20 cellular contexts compared by ENCODE assay signal in genomic region chr5:180798193-180798592, GRCh38. TPM values are rescaled to one million over a fixed set of nuclear protein-coding genes. Genes with fewer than 3 reads are reported as not detected.
DNase-seq lines count a peak whose midpoint lies in the region; ATAC-seq and TF ChIP-seq lines count a peak whose summit lies in the region.
"Had no signal": no experiment of that assay in that cellular context is flagged by ENCODE, and none has a peak within 500 bp of the region (broad histone marks: within the 10 kb centered on the region; RNA-seq: fewer than 3 reads in every experiment).

No MANE protein-coding gene starts in this region.

- in situ Hi-C loops in IMR-90 (cut with MboI; ENCODE audit: low sequenced_read_pairs): no loop called here

- 93% methylated on average over 8 of the region's 11 CpGs; no CpG with 5 or more reads in 1 of the 2 experiments for WGBS in IMR-90 (ENCODE audit: extremely low coverage in 2 of 2, insufficient read length in 1 of 2), 2 experiments
- no CpG with 5 or more reads among the region's 11 CpGs for WGBS in neuronal stem cell (ENCODE audit: extremely low coverage in 2 of 2, insufficient read length in 2 of 2, insufficient replicate concordance in 1 of 2), 2 donors

- no peak overlapping the region for H4K91ac ChIP-seq in IMR-90 (ENCODE audit: insufficient read depth, low read depth, low read length)
- no peak overlapping the region for H4K91ac ChIP-seq in neuronal stem cell (ENCODE audit: low read depth, low read length, poor library complexity)

- H3K9me3 Mint-ChIP-seq in CD14-positive monocyte (no peaks in the 10 kb centered on the region), Caco-2 (ENCODE audit: unreplicated experiment) (no peaks in the 10 kb centered on the region)
- H3K9me3 Mint-ChIP-seq in central memory CD8-positive, alpha-beta T cell: no peaks in the 10 kb centered on the region

- H4K20me1 ChIP-seq in IMR-90 (ENCODE audit: insufficient read depth, low read length): peaks cover 85% of the 10 kb centered on the region

- H3K79me1 ChIP-seq in IMR-90 (ENCODE audit: low read depth in 1 of 2, low read length in 2 of 2): peaks cover 4 to 59% of the 10 kb centered on the region in 2 experiments
- peaks cover 14% of the 10 kb centered on the region for H3K79me1 ChIP-seq in neuronal stem cell (ENCODE audit: low read depth, low read length)

- H2BK15ac ChIP-seq in IMR-90 (ENCODE audit: low read depth, low read length) (no peak overlapping the region), neuronal stem cell (ENCODE audit: low read length) (no peak overlapping the region)

- BruUV-seq in IMR-90 (replicated peaks; lab: Mats Ljungman, UMichigan): no TSS peak
- no TSS peak for BruUV-seq in Caco-2 (replicated peaks; lab: Mats Ljungman, UMichigan)

- intact Hi-C loops in CD14-positive monocyte (cut with micrococcal nuclease) (no loop called here), IMR-90 (cut with micrococcal nuclease) (no loop called here), Caco-2 (cut with micrococcal nuclease; ENCODE audit: unreplicated experiment) (loop anchor here (2.0 kb wide), 1 partner anchor 13 kb away; no protein-coding TSS in a partner anchor)

- no peak for TF ChIP-seq POLR2A in IMR-90 (IDR thresholded peaks at IDR 0.05; ENCODE audit: low read depth, low read length)

- no peak overlapping the region for H2BK20ac ChIP-seq in IMR-90 (ENCODE audit: low read depth, low read length)

- H3K27me3 Mint-ChIP-seq in CD14-positive monocyte (ENCODE audit: low read depth in 3 of 3) (no peaks in the 10 kb centered on the region), Caco-2 (ENCODE audit: insufficient read depth, unreplicated experiment) (no peaks in the 10 kb centered on the region)
- no peaks in the 10 kb centered on the region for H3K27me3 Mint-ChIP-seq in central memory CD8-positive, alpha-beta T cell

- ATAC-seq in IMR-90 (ENCODE audit: low read depth): no peak
- ATAC-seq in central memory CD8-positive, alpha-beta T cell (replicated peaks; ENCODE audit: extremely low read depth, poor library complexity, severe bottlenecking): no peak
- ATAC-seq: lower lobe of right lung had no signal

- H2BK120ac ChIP-seq in IMR-90 (ENCODE audit: low read depth, low read length) (no peak overlapping the region), neuronal stem cell (ENCODE audit: low read depth, low read length) (no peak overlapping the region)

- H3K9me1 ChIP-seq in IMR-90 (ENCODE audit: insufficient read depth, low read length): peaks cover 42% of the 10 kb centered on the region

- H3K23ac ChIP-seq in IMR-90 (ENCODE audit: low read depth, low read length) (0 out of 2 replicates have a peak overlapping the region, but pooled peaks have one; percentile 1), neuronal stem cell (ENCODE audit: low read depth, low read length, poor library complexity) (no peak overlapping the region)

- H4K8ac ChIP-seq in IMR-90 (ENCODE audit: low read depth in 2 of 2, low read length in 2 of 2): no peak overlapping the region
- H4K8ac ChIP-seq in neuronal stem cell (ENCODE audit: low read depth, low read length): no peak overlapping the region

- H3K14ac ChIP-seq in IMR-90 (replicated peaks; ENCODE audit: low read depth, low read length): no peak overlapping the region; the same call in 1 of the 2 replicates
- H3K14ac ChIP-seq in neuronal stem cell (ENCODE audit: low read length): no peak overlapping the region

- H3K4me2 ChIP-seq in IMR-90 (ENCODE audit: low read depth, low read length) (peak overlapping the region; percentile 5; the same call in 1 of the 2 replicates), neuronal stem cell (ENCODE audit: insufficient read depth, low read length, poor library complexity, severe bottlenecking) (no peak overlapping the region)

- H4K5ac ChIP-seq in IMR-90 (ENCODE audit: low read depth, low read length): no peak overlapping the region

- CTCF ChIA-PET in IMR-90 (lab: Yijun Ruan, JAX) (interaction anchor here (0.9 kb wide), 1 partner anchor 179 kb away, joined by 3 read pairs; no protein-coding TSS in a partner anchor), Caco-2 (lab: Charles Lee) (no interaction called here)

- no peak overlapping the region for H3K4me3 Mint-ChIP-seq in CD14-positive monocyte
- H3K4me3 Mint-ChIP-seq in central memory CD8-positive, alpha-beta T cell: peak overlapping the region; percentile 75
- H3K4me3 Mint-ChIP-seq in Caco-2 (ENCODE audit: unreplicated experiment): no peak overlapping the region

- peaks cover 31% of the 10 kb centered on the region for H3K4me1 ChIP-seq in IMR-90 (ENCODE audit: control insufficient read depth, insufficient read depth, low read length)
- H3K4me1 ChIP-seq in neuronal stem cell (ENCODE audit: control insufficient read depth in 2 of 2, insufficient read depth in 1 of 2, low read depth in 1 of 2, low read length in 2 of 2): peaks cover 5 to 12% of the 10 kb centered on the region in 2 donors
- H3K4me1 ChIP-seq in Caco-2: peaks cover 33% of the 10 kb centered on the region

- H3K27me3 ChIP-seq in IMR-90 (ENCODE audit: control insufficient read depth, insufficient read depth, low read length) (no peaks in the 10 kb centered on the region), neuronal stem cell (ENCODE audit: control insufficient read depth in 3 of 3, insufficient read depth in 3 of 3, low read depth in 1 of 3, low read length in 3 of 3) (no peaks in the 10 kb centered on the region), Caco-2 (replicated peaks; ENCODE audit: control insufficient read depth, insufficient read depth, low read length) (no peaks in the 10 kb centered on the region)
- H3K27me3 ChIP-seq: spleen had no signal

- 0 out of 2 replicates have a peak overlapping the region, but pooled peaks have one; percentile 9 for H2AK5ac ChIP-seq in IMR-90 (ENCODE audit: low read depth, low read length)
- no peak overlapping the region for H2AK5ac ChIP-seq in neuronal stem cell (ENCODE audit: low read depth, low read length)

- H3K9me3 ChIP-seq in IMR-90 (ENCODE audit: control insufficient read depth, insufficient read depth, low read length) (no peaks in the 10 kb centered on the region), neuronal stem cell (replicated peaks in 1 of 2; ENCODE audit: control insufficient read depth in 2 of 2, insufficient read depth in 1 of 2, low read depth in 1 of 2, low read length in 2 of 2) (no peaks in the 10 kb centered on the region), Caco-2 (no peaks in the 10 kb centered on the region)
- H3K9me3 ChIP-seq: lower lobe of right lung, spleen had no signal

- H3K4me1 Mint-ChIP-seq in CD14-positive monocyte (peaks cover 74% of the 10 kb centered on the region), Caco-2 (ENCODE audit: low read depth, unreplicated experiment) (peaks cover 27% of the 10 kb centered on the region)
- peaks cover 81% of the 10 kb centered on the region for H3K4me1 Mint-ChIP-seq in central memory CD8-positive, alpha-beta T cell

- POLR2A ChIA-PET in IMR-90 (lab: Charles Lee; ENCODE audit: unreplicated experiment): no interaction called here
- POLR2A ChIA-PET in Caco-2 (lab: Charles Lee): no interaction called here

- H3K36me3 Mint-ChIP-seq in CD14-positive monocyte: peaks cover 69 to 82% of the 10 kb centered on the region in 2 donors
- H3K36me3 Mint-ChIP-seq in central memory CD8-positive, alpha-beta T cell (ENCODE audit: insufficient read depth): peaks cover 45% of the 10 kb centered on the region
- H3K36me3 Mint-ChIP-seq in Caco-2 (ENCODE audit: insufficient read depth, unreplicated experiment): peaks cover 66% of the 10 kb centered on the region

- TF ChIP-seq RAD21 in IMR-90 (IDR thresholded peaks at IDR 0.05; ENCODE audit: low read length): no peak

- H3K9ac ChIP-seq in IMR-90 (ENCODE audit: low read depth, low read length) (no peak overlapping the region), neuronal stem cell (ENCODE audit: low read depth, low read length, poor library complexity) (peak overlapping the region; percentile 5)

- H2AFZ ChIP-seq in IMR-90 (replicated peaks; ENCODE audit: low read length, poor library complexity): no peak overlapping the region
- no peak overlapping the region for H2AFZ ChIP-seq in neuronal stem cell (ENCODE audit: low read length)

- H3K4me3 ChIP-seq in IMR-90 (ENCODE audit: insufficient read depth, low read depth, low read length) (no peak overlapping the region), neuronal stem cell (ENCODE audit: low read length in 2 of 2) (no peak overlapping the region), Caco-2 (ENCODE audit: low read depth, low read length) (no peak overlapping the region)
- H3K4me3 ChIP-seq: SK-N-MC had no signal

- H3K18ac ChIP-seq in IMR-90 (ENCODE audit: low read depth, low read length) (no peak overlapping the region), neuronal stem cell (ENCODE audit: low read length) (no peak overlapping the region)

- H2BK12ac ChIP-seq in neuronal stem cell (ENCODE audit: low read length): no peak overlapping the region

- H3K36me3 ChIP-seq in IMR-90 (ENCODE audit: control insufficient read depth, insufficient read depth, low read length) (peaks cover 18% of the 10 kb centered on the region), neuronal stem cell (replicated peaks in 1 of 2; ENCODE audit: control insufficient read depth in 2 of 2, insufficient read depth in 2 of 2, low read length in 2 of 2) (peaks cover 2 to 41% of the 10 kb centered on the region in 2 donors), Caco-2 (ENCODE audit: control insufficient read depth, insufficient read depth, low read length) (no peaks in the 10 kb centered on the region; the same call in none of the 2 replicates)

- H3K27ac Mint-ChIP-seq in CD14-positive monocyte (peak overlapping the region in 6 of 7 donors; percentile 13 to 87 (median 51)), Caco-2 (ENCODE audit: unreplicated experiment) (no peak overlapping the region)
- peak overlapping the region; percentile 77 for H3K27ac Mint-ChIP-seq in central memory CD8-positive, alpha-beta T cell (ENCODE audit: low read depth)

- TF ChIP-seq CTCF in CD14-positive monocyte (IDR thresholded peaks at IDR 0.05) (no peak), IMR-90 (conservative IDR thresholded peaks at IDR 0.05; ENCODE audit: low read depth, low read length) (no peak), Caco-2 (IDR thresholded peaks at IDR 0.05; ENCODE audit: insufficient read depth in 1 of 2, low read depth in 1 of 2, low read length in 1 of 2, severe bottlenecking in 1 of 2, unreplicated experiment in 1 of 2) (no peak)

- dilution Hi-C loops in IMR-90 (cut with HindIII; ENCODE audit: low sequenced_read_pairs, unreplicated experiment): no loop called here

- no peak for DNase-seq in CD14-positive monocyte (ENCODE audit: low spot score)
- DNase-seq in IMR-90: no peak
- no peak for DNase-seq in central memory CD8-positive, alpha-beta T cell (ENCODE audit: low spot score in 2 of 2)
- DNase-seq in neuronal stem cell (ENCODE audit: low spot score): no peak
- DNase-seq in Caco-2: no peak
- no peak for DNase-seq in putamen (ENCODE audit: low spot score)
- DNase-seq in foreskin melanocyte: no peak
- no peak for DNase-seq in GM19240 (ENCODE audit: insufficient read length, low spot score)
- DNase-seq: activated CD8-positive, alpha-beta memory T cell treated with anti-CD3 and anti-CD28 coated beads, Interleukin-2, amount 50 U/mL, for 4 hours; aorta; dermis blood vessel endothelial cell; Karpas-422; lower lobe of right lung; nucleus accumbens; spleen had no signal

- no peak overlapping the region for H2AK9ac ChIP-seq in IMR-90 (replicated peaks; ENCODE audit: low read depth, low read length, poor library complexity)

- H3K56ac ChIP-seq in IMR-90 (ENCODE audit: extremely low read depth, insufficient read depth, low read length): no peak overlapping the region

- H3K27ac ChIP-seq in IMR-90 (ENCODE audit: insufficient read depth, low read length) (peak overlapping the region; percentile 9; the same call in 1 of the 2 replicates), neuronal stem cell (replicated peaks; ENCODE audit: low read length) (no peak overlapping the region)
- H3K27ac ChIP-seq: lower lobe of right lung, SK-N-MC, VCaP had no signal

- H3K4ac ChIP-seq in IMR-90 (ENCODE audit: low read depth, low read length): 0 out of 2 replicates have a peak overlapping the region, but pooled peaks have one; percentile 4
- H3K4ac ChIP-seq in neuronal stem cell (ENCODE audit: low read length): no peak overlapping the region

- peak overlapping the region; percentile 53 for H2BK5ac ChIP-seq in IMR-90 (ENCODE audit: low read depth, low read length, poor library complexity, severe bottlenecking)
- no peak overlapping the region for H2BK5ac ChIP-seq in neuronal stem cell (ENCODE audit: low read length)

RNA-seq across cellular contexts. Expression of gene MGAT1, which starts 4.4 kb away (rescaled TPM):
- polyA plus RNA-seq in CD14-positive monocyte (100 to 1,000 TPM; 385 to 523 TPM), IMR-90 (2012; rRNA removed) (141 and 150 TPM in 2 replicates)
- total RNA-seq in IMR-90 (2012; rRNA removed) (56.3 and 62.2 TPM in 2 replicates), Caco-2 (2022) (80.1 and 82.5 TPM in 2 replicates)
- polyA plus RNA-seq in IMR-90 (2012; cell fraction: cytosol; rRNA removed): 154 and 222 TPM in 2 replicates
- 76.6 and 140 TPM in 2 replicates for polyA plus RNA-seq in IMR-90 (2012; cell fraction: nucleus; rRNA removed; ENCODE audit: low replicate concordance)
- polyA plus RNA-seq in neuronal stem cell (2013, experiment 1 of 2): 43.6 TPM
- 43.0 TPM for polyA plus RNA-seq in neuronal stem cell (2013, experiment 2 of 2)

RNA-seq across cellular contexts. Expression of gene OR2Y1, which starts 58.3 kb away (rescaled TPM):
- not detected for polyA plus RNA-seq in CD14-positive monocyte
- not detected in 2 replicates for total RNA-seq in IMR-90 (2012; rRNA removed)
- polyA plus RNA-seq in IMR-90 (2012; rRNA removed): not detected in 2 replicates
- polyA plus RNA-seq in IMR-90 (2012; cell fraction: cytosol; rRNA removed): not detected in 2 replicates
- polyA plus RNA-seq in IMR-90 (2012; cell fraction: nucleus; rRNA removed; ENCODE audit: low replicate concordance): not detected in 2 replicates
- not detected for polyA plus RNA-seq in neuronal stem cell (2013, experiment 1 of 2)
- not detected for polyA plus RNA-seq in neuronal stem cell (2013, experiment 2 of 2)
- not detected in 2 replicates for total RNA-seq in Caco-2 (2022)
- total RNA-seq: aorta, dermis blood vessel endothelial cell, lower lobe of right lung, NCI-H460, spleen, subcutaneous adipose tissue had no signal
- polyA plus RNA-seq: aorta, BJ, spleen had no signal
